ENCODE assay signal across 10 cellular contexts in genomic region chr15:63860161-63860954, GRCh38. TPM values are rescaled to one million over a fixed set of nuclear protein-coding genes. Genes with fewer than 3 reads are reported as not detected.
DNase-seq lines count a peak whose midpoint lies in the region; ATAC-seq, FAIRE-seq and TF ChIP-seq lines count a peak whose summit lies in the region.
"Had no signal": no experiment of that assay in that cellular context is flagged by ENCODE, and none has a peak within 500 bp of the region (broad histone marks: within the 10 kb centered on the region; RNA-seq: fewer than 3 reads in every experiment).

No MANE protein-coding gene starts in this region.

- no peak for TF ChIP-seq CTCF in WTC11 (IDR thresholded peaks at IDR 0.05)

- no peak overlapping the region for H3K9ac ChIP-seq in BLaER1
- H3K9ac ChIP-seq in trophoblast cell (ENCODE audit: low read length), result no peak overlapping the region

- no peak overlapping the region for H3K23ac ChIP-seq in trophoblast cell (ENCODE audit: low read length)

- no peak overlapping the region for H3K4me3 Mint-ChIP-seq in WTC11

- peak overlapping the region; percentile 1 for H2BK5ac ChIP-seq in trophoblast cell (ENCODE audit: low read depth, low read length, poor library complexity)

- H3K9me3 Mint-ChIP-seq in WTC11, result no peaks in the 10 kb centered on the region

- CTCF ChIA-PET in WTC11 (lab: Charles Lee), result interaction anchor here (0.6 to 1.1 kb wide), 2 partner anchors 85 to 233 kb away, joined by 3 read pairs; no protein-coding TSS in a partner anchor

- H3K27ac ChIP-seq in BLaER1 (no peak overlapping the region), trophoblast cell (ENCODE audit: low read depth, low read length) (no peak overlapping the region), aorta (ENCODE audit: low read depth in 1 of 2, low read length in 2 of 2) (no peak overlapping the region)
- H3K27ac ChIP-seq: epithelial cell of prostate, thyroid gland had no signal

- H3K9me3 ChIP-seq in BLaER1 (no peaks in the 10 kb centered on the region), trophoblast cell (ENCODE audit: insufficient read depth, low read depth, low read length) (no peaks in the 10 kb centered on the region), aorta (ENCODE audit: control insufficient read depth, low read length) (no peaks in the 10 kb centered on the region)
- H3K9me3 ChIP-seq: thyroid gland had no signal

- no peak overlapping the region for H3K27ac Mint-ChIP-seq in WTC11

- H4K8ac ChIP-seq in trophoblast cell (ENCODE audit: low read depth, low read length), result no peak overlapping the region

- no peak overlapping the region for H3K4ac ChIP-seq in trophoblast cell (ENCODE audit: low read depth, low read length)

- peak overlapping the region; percentile 56 for H3K4me2 ChIP-seq in BLaER1
- no peak overlapping the region for H3K4me2 ChIP-seq in trophoblast cell (ENCODE audit: low read length)

- H3K79me2 ChIP-seq in trophoblast cell (ENCODE audit: control insufficient read depth, insufficient read depth, low read length, poor library complexity), result no peaks in the 10 kb centered on the region

- H3K79me1 ChIP-seq in trophoblast cell (ENCODE audit: low read length), result peaks cover 39% of the 10 kb centered on the region

- no peaks in the 10 kb centered on the region for H3K4me1 Mint-ChIP-seq in WTC11

- no peak for FAIRE-seq in urothelium cell line (lab: Jason Lieb, UNC)

- H2AK5ac ChIP-seq in trophoblast cell (ENCODE audit: low read length), result peak overlapping the region; percentile 50

- H3K4me1 ChIP-seq in BLaER1, result peaks cover 18% of the 10 kb centered on the region
- H3K4me1 ChIP-seq in trophoblast cell (ENCODE audit: control insufficient read depth in 1 of 2, insufficient read depth in 2 of 2, low read length in 2 of 2), result peaks cover 18 to 31% of the 10 kb centered on the region in 2 experiments
- no peaks in the 10 kb centered on the region for H3K4me1 ChIP-seq in aorta (ENCODE audit: control insufficient read depth in 1 of 2, insufficient read depth in 2 of 2, low read length in 2 of 2)
- H3K4me1 ChIP-seq: thyroid gland had no signal

- no peak overlapping the region for H2AFZ ChIP-seq in trophoblast cell (ENCODE audit: insufficient read depth, low read length, poor library complexity)

- no CpG with 5 or more reads among the region's 5 CpGs for WGBS in trophoblast cell (ENCODE audit: extremely low coverage, insufficient coverage, insufficient read length)
- 73 to 88% methylated on average over 5 of the region's 5 CpGs for WGBS in aorta, 2 donors

- peak; percentile 81 to 95 for DNase-seq in NCI-H524 (lab: John Stamatoyannopoulos, UW)
- peak; percentile 62 for DNase-seq in activated CD8-positive, alpha-beta memory T cell treated with anti-CD3 and anti-CD28 coated beads, Interleukin-2, amount 50 U/mL, for 48 hours
- DNase-seq in trophoblast cell, result no peak
- no peak for DNase-seq in urothelium cell line (ENCODE audit: low spot score)
- no peak for DNase-seq in aorta
- DNase-seq in WTC11 (ENCODE audit: low spot score), result no peak
- DNase-seq: thyroid gland had no signal

- ATAC-seq in aorta (ENCODE audit: low FRiP score) (no peak), HG02870 (IDR thresholded peaks at IDR 0.05; ENCODE audit: unreplicated experiment) (no peak), WTC11 (no peak)

- H2BK120ac ChIP-seq in trophoblast cell (ENCODE audit: insufficient read depth, low read length, poor library complexity), result peak overlapping the region; percentile 70

- H3K27me3 ChIP-seq in BLaER1, result no peaks in the 10 kb centered on the region
- no peaks in the 10 kb centered on the region for H3K27me3 ChIP-seq in trophoblast cell (ENCODE audit: insufficient read depth, low read length)
- H3K27me3 ChIP-seq in aorta (ENCODE audit: control insufficient read depth in 1 of 2, insufficient read depth in 2 of 2, low read length in 1 of 2), result no peaks in the 10 kb centered on the region
- H3K27me3 ChIP-seq: thyroid gland had no signal

- no peaks in the 10 kb centered on the region for H3K36me3 Mint-ChIP-seq in WTC11

- peak overlapping the region; percentile 34 for H3K18ac ChIP-seq in trophoblast cell (ENCODE audit: low read length)

- no peaks in the 10 kb centered on the region for H4K20me1 ChIP-seq in BLaER1

- no peaks in the 10 kb centered on the region for H3K27me3 Mint-ChIP-seq in WTC11 (ENCODE audit: low read depth)

- H2BK12ac ChIP-seq in trophoblast cell (ENCODE audit: low read length), result peak overlapping the region; percentile 34

- H3K14ac ChIP-seq in trophoblast cell (ENCODE audit: low read length), result peak overlapping the region; percentile 20

- H4K12ac ChIP-seq in trophoblast cell (ENCODE audit: low read depth, low read length), result no peak overlapping the region

- H3K36me3 ChIP-seq in BLaER1 (no peaks in the 10 kb centered on the region), trophoblast cell (ENCODE audit: control insufficient read depth in 1 of 2, insufficient read depth in 2 of 2, low read length in 2 of 2) (no peaks in the 10 kb centered on the region), aorta (ENCODE audit: control insufficient read depth in 1 of 2, insufficient read depth in 2 of 2, low read length in 1 of 2) (no peaks in the 10 kb centered on the region)
- H3K36me3 ChIP-seq: thyroid gland had no signal

- H3K4me3 ChIP-seq in BLaER1 (no peak overlapping the region), trophoblast cell (ENCODE audit: low read depth, low read length) (no peak overlapping the region), aorta (ENCODE audit: low read length in 2 of 2) (no peak overlapping the region)
- H3K4me3 ChIP-seq: thyroid gland had no signal

- intact Hi-C loops in aorta (cut with DNase I), result no loop called here

- H4K91ac ChIP-seq in trophoblast cell (ENCODE audit: low read depth, low read length), result peak overlapping the region; percentile 20

- POLR2A ChIA-PET in WTC11 (lab: Charles Lee), result interaction anchor here (0.6 kb wide), 1 partner anchor 409 kb away, joined by 3 read pairs; no protein-coding TSS in a partner anchor

TF ChIP-seq in WTC11, 78 proteins besides CTCF, POLR2A, EP300 and RAD21:
- TF ChIP-seq TEAD1 (CRISPR knock-in tag; IDR thresholded peaks at IDR 0.05) (no peak), ESRRA (CRISPR knock-in tag; IDR thresholded peaks at IDR 0.05; ENCODE audit: borderline replicate concordance) (no peak), CREB1 (CRISPR knock-in tag; IDR thresholded peaks at IDR 0.05) (no peak), FOXP4 (CRISPR knock-in tag; IDR thresholded peaks at IDR 0.05) (no peak), ATF2 (CRISPR knock-in tag; IDR thresholded peaks at IDR 0.05; ENCODE audit: borderline replicate concordance, low read depth) (no peak), FOXK1 (CRISPR knock-in tag; IDR thresholded peaks at IDR 0.05) (no peak), ZNF317 (CRISPR knock-in tag; IDR thresholded peaks at IDR 0.05; ENCODE audit: borderline replicate concordance, low read depth) (no peak), GTF2I (CRISPR knock-in tag; conservative IDR thresholded peaks at IDR 0.05) (no peak), GRHL2 (CRISPR knock-in tag; IDR thresholded peaks at IDR 0.05; ENCODE audit: insufficient replicate concordance, severe bottlenecking) (no peak), ZNF138 (CRISPR knock-in tag; conservative IDR thresholded peaks at IDR 0.05) (no peak), CBFB (CRISPR knock-in tag; IDR thresholded peaks at IDR 0.05; ENCODE audit: low read depth) (no peak), OVOL2 (CRISPR knock-in tag; IDR thresholded peaks at IDR 0.05; ENCODE audit: borderline replicate concordance) (no peak)

RNA-seq across cellular contexts. Expression of gene HERC1, which starts 26.6 kb away (rescaled TPM):
- polyA plus RNA-seq in trophoblast cell (2013), result 29.8 and 34.2 TPM in 2 replicates
- total RNA-seq in aorta (100 to 1,000 TPM; 101 to 125 TPM), WTC11 (2021) (36.2 to 47.8 TPM (median 42.6 TPM) in 3 replicates)
- polyA plus RNA-seq in aorta, result 10 to 100 TPM; 15.5 to 37.2 TPM

Comparison
In these comparisons a context has a peak if more than half of its experiments do, and no peak if none do; other contexts are left out.
1. DNase-seq: peak in NCI-H524 (2 of 2) and activated CD8-positive, alpha-beta memory T cell treated with anti-CD3 and anti-CD28 coated beads, Interleukin-2, amount 50 U/mL, for 48 hours (single experiment); none in trophoblast cell (0 of 2), urothelium cell line (single experiment), aorta (0 of 2) and WTC11 (single experiment).